Comparison of ENCODE assay signal across 8 cellular contexts in the genomic region with DNA sequence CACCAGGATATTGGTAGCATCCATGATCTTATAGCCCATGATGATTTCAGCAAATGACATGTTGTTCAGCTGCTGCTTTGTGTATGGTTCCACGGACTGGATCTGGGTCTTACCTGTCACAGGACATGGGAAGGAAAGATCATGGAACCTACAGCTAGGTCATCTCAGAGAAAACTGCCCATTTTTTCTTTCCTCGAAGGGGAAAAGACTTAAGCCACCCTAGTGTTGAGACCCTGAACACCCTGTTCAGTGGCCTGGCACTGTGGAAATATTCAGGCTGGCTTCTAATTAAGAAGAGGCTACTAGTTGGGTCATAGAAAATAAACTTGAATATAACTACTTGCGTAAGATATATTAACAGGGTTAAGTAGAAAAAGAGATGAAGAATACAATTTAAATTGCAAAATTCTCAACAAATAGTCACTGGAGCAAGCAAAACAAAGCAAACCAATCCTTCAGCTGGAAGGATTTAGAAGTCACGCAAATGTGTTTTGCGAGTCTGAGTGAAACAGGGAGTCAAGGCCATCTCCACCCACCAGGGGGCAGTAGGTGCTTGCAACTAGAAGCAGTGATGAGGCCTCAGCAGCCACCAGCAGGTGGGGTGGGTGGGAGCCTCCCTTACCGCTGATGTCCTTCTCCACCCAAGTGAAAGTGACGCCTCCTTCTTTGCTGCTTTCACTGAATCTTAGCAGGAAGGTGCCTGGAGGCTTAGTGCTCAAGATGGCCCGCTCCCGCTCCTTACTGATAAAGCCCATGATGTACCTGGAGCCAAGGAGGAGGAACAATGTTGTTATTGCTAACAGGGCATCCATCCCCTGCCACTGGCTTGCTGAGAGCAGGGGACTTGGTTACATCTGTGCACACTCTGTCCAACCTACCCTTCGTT. TPM values are rescaled to one million over a fixed set of nuclear protein-coding genes. Genes with fewer than 3 reads are reported as not detected.
DNase-seq lines count a peak whose midpoint lies in the region; ATAC-seq and TF ChIP-seq lines count a peak whose summit lies in the region.

No MANE protein-coding gene starts in this region.

- H3K27ac ChIP-seq in HEK293 (ENCODE audit: extremely low read depth, low read depth, low read length) (no peak overlapping the region), aorta (ENCODE audit: low read depth in 1 of 2, low read length in 2 of 2) (peak overlapping the region in 1 of 2 donors; percentile 4)

- peak overlapping the region; percentile 71 for H3K27ac Mint-ChIP-seq in T-helper 1 cell treated with Interleukin-12 subunit alpha and Interleukin-12 subunit beta and Interleukin-4 antibody, amounts not matched to agents 30 μg/mL and 1 μg/mL, for 36 hours

- H3K36me3 ChIP-seq in HEK293 (ENCODE audit: control insufficient read depth in 2 of 2, insufficient read depth in 1 of 2, low read length in 2 of 2) (peaks cover 25 to 68% of the 10 kb centered on the region in 2 experiments; a peak in 2 of 3 replicates), adipocyte (ENCODE audit: control insufficient read depth, insufficient read depth, low read length, severe bottlenecking) (peaks cover 98% of the 10 kb centered on the region), aorta (ENCODE audit: control insufficient read depth in 1 of 2, insufficient read depth in 2 of 2, low read length in 1 of 2) (peaks cover 0 to 5% of the 10 kb centered on the region in 2 donors)

- H3K9me3 Mint-ChIP-seq in T-helper 1 cell treated with Interleukin-12 subunit alpha and Interleukin-12 subunit beta and Interleukin-4 antibody, amounts not matched to agents 30 μg/mL and 1 μg/mL, for 36 hours: no peaks in the 10 kb centered on the region

- H3K4me1 ChIP-seq in HEK293 (ENCODE audit: control insufficient read depth, insufficient read depth, low read length): no peaks in the 10 kb centered on the region
- peaks cover 2% of the 10 kb centered on the region for H3K4me1 ChIP-seq in adipocyte (ENCODE audit: control insufficient read depth, insufficient read depth, low read length)
- H3K4me1 ChIP-seq in aorta (ENCODE audit: control insufficient read depth in 1 of 2, insufficient read depth in 2 of 2, low read length in 2 of 2): no peaks in the 10 kb centered on the region

- H3K27me3 ChIP-seq in adipocyte (replicated peaks; ENCODE audit: control insufficient read depth, insufficient read depth, low read length) (no peaks in the 10 kb centered on the region), aorta (ENCODE audit: control insufficient read depth in 1 of 2, insufficient read depth in 2 of 2, low read length in 1 of 2) (no peaks in the 10 kb centered on the region)

- peaks cover 49% of the 10 kb centered on the region for H3K4me1 Mint-ChIP-seq in T-helper 1 cell treated with Interleukin-12 subunit alpha and Interleukin-12 subunit beta and Interleukin-4 antibody, amounts not matched to agents 30 μg/mL and 1 μg/mL, for 36 hours (ENCODE audit: low read depth)

- CTCF ChIA-PET in HEK293 (lab: Yijun Ruan, JAX): interaction anchor here (0.6 to 22.0 kb wide), 40 partner anchors 8 to 359 kb away, joined by 3 to 378 read pairs (median 4); a partner anchor contains a TSS

- H3K9ac ChIP-seq in adipocyte (ENCODE audit: low read length): no peak overlapping the region

- POLR2A ChIA-PET in HEK293 (lab: Yijun Ruan, JAX): interaction anchor here (0.6 to 1.4 kb wide), 3 partner anchors 66 to 80 kb away, joined by 3 to 5 read pairs (median 3); a partner anchor contains a TSS

- H3K4me3 ChIP-seq in HEK293 (ENCODE audit: low read depth, low read length) (no peak overlapping the region), adipocyte (ENCODE audit: low read length) (no peak overlapping the region), aorta (ENCODE audit: low read length in 2 of 2) (no peak overlapping the region)

- H3K27me3 Mint-ChIP-seq in T-helper 1 cell treated with Interleukin-12 subunit alpha and Interleukin-12 subunit beta and Interleukin-4 antibody, amounts not matched to agents 30 μg/mL and 1 μg/mL, for 36 hours (ENCODE audit: low read depth): no peaks in the 10 kb centered on the region

- WGBS in aorta, 2 donors: 42 to 54% methylated on average over 10 of the region's 10 CpGs

- TF ChIP-seq CTCF in HEK293 (tag by site-specific recombination; IDR thresholded peaks at IDR 0.05): peak; percentile 100

- peaks cover 54% of the 10 kb centered on the region for H3K36me3 Mint-ChIP-seq in T-helper 1 cell treated with Interleukin-12 subunit alpha and Interleukin-12 subunit beta and Interleukin-4 antibody, amounts not matched to agents 30 μg/mL and 1 μg/mL, for 36 hours (ENCODE audit: low read depth)

- DNase-seq in DMS 273 treated with DMSO at 0.1 percent for 48 hours (lab: John Stamatoyannopoulos, UW): peak; percentile 83
- peak; percentile 23 for DNase-seq in NCI-H187 treated with DMSO at 0.1 percent for 48 hours (lab: John Stamatoyannopoulos, UW)
- DNase-seq in adipocyte (ENCODE audit: low read depth): peak; percentile 99
- DNase-seq in left cardiac atrium: peak; percentile 92
- peak; percentile 86 for DNase-seq in renal cortical epithelial cell (ENCODE audit: low read depth)
- DNase-seq in aorta: peak; percentile 94 to 97

- intact Hi-C loops in left cardiac atrium (cut with DNase I): loop anchor here (1.0 to 5.0 kb wide), 3 partner anchors 84 to 205 kb away; no protein-coding TSS in a partner anchor
- intact Hi-C loops in aorta (cut with DNase I): loop anchor here (2.0 to 5.0 kb wide), 3 partner anchors 65 to 204 kb away; a partner anchor contains a TSS

- H3K4me3 Mint-ChIP-seq in T-helper 1 cell treated with Interleukin-12 subunit alpha and Interleukin-12 subunit beta and Interleukin-4 antibody, amounts not matched to agents 30 μg/mL and 1 μg/mL, for 36 hours: peak overlapping the region; percentile 14

- ATAC-seq in left cardiac atrium (peak; percentile 78 to 88), aorta (ENCODE audit: low FRiP score) (peak; percentile 90)

- H3K9me3 ChIP-seq in HEK293 (ENCODE audit: control insufficient read depth, insufficient read depth, low read depth, low read length) (no peaks in the 10 kb centered on the region), adipocyte (ENCODE audit: control insufficient read depth, low read length) (no peaks in the 10 kb centered on the region), aorta (ENCODE audit: control insufficient read depth, low read length) (no peaks in the 10 kb centered on the region)

TF ChIP-seq in HEK293, 187 proteins besides CTCF, POLR2A, EP300 and RAD21 (continues in another document):
- no peak for TF ChIP-seq ZBTB20 (tag by site-specific recombination; IDR thresholded peaks at IDR 0.05)
- TF ChIP-seq ZNF76 (tag by site-specific recombination; IDR thresholded peaks at IDR 0.05; ENCODE audit: borderline replicate concordance, low read depth): no peak
- TF ChIP-seq ZBTB48 (tag by site-specific recombination; IDR thresholded peaks at IDR 0.05): 0 out of 2 replicates have a peak, but pooled peaks have one; percentile 11
- no peak for TF ChIP-seq ZNF510 (tag by site-specific recombination; IDR thresholded peaks at IDR 0.05; ENCODE audit: insufficient replicate concordance)
- no peak for TF ChIP-seq ZNF530 (tag by site-specific recombination; IDR thresholded peaks at IDR 0.05; ENCODE audit: low read depth)
- no peak for TF ChIP-seq ZNF202 (tag by site-specific recombination; IDR thresholded peaks at IDR 0.05; ENCODE audit: borderline replicate concordance)
- TF ChIP-seq KLF1 (tag by site-specific recombination; IDR thresholded peaks at IDR 0.05): peak; percentile 53
- TF ChIP-seq, protein P1, sequence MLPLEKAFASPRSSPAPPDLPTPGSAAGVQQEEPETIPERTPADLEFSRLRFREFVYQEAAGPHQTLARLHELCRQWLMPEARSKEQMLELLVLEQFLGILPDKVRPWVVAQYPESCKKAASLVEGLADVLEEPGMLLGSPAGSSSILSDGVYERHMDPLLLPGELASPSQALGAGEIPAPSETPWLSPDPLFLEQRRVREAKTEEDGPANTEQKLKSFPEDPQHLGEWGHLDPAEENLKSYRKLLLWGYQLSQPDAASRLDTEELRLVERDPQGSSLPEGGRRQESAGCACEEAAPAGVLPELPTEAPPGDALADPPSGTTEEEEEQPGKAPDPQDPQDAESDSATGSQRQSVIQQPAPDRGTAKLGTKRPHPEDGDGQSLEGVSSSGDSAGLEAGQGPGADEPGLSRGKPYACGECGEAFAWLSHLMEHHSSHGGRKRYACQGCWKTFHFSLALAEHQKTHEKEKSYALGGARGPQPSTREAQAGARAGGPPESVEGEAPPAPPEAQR (tag by site-specific recombination; IDR thresholded peaks at IDR 0.05): no peak
- no peak for TF ChIP-seq ZNF501 (tag by site-specific recombination; IDR thresholded peaks at IDR 0.05)
- TF ChIP-seq, protein P2, sequence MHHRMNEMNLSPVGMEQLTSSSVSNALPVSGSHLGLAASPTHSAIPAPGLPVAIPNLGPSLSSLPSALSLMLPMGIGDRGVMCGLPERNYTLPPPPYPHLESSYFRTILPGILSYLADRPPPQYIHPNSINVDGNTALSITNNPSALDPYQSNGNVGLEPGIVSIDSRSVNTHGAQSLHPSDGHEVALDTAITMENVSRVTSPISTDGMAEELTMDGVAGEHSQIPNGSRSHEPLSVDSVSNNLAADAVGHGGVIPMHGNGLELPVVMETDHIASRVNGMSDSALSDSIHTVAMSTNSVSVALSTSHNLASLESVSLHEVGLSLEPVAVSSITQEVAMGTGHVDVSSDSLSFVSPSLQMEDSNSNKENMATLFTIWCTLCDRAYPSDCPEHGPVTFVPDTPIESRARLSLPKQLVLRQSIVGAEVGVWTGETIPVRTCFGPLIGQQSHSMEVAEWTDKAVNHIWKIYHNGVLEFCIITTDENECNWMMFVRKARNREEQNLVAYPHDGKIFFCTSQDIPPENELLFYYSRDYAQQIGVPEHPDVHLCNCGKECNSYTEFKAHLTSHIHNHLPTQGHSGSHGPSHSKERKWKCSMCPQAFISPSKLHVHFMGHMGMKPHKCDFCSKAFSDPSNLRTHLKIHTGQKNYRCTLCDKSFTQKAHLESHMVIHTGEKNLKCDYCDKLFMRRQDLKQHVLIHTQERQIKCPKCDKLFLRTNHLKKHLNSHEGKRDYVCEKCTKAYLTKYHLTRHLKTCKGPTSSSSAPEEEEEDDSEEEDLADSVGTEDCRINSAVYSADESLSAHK (tag by site-specific recombination; IDR thresholded peaks at IDR 0.05): no peak

RNA-seq across cellular contexts. Expression of a gene that starts 34.3 kb away (rescaled TPM):
- total RNA-seq in left cardiac atrium (10 to 100 TPM; 38.1 to 40.6 TPM), renal cortical epithelial cell (12.2 and 25.7 TPM in 2 replicates), aorta (10 to 100 TPM; 42.1 to 63.2 TPM)
- 10 to 100 TPM; 10.9 to 20.8 TPM for polyA plus RNA-seq in aorta

RNA-seq across cellular contexts. Expression of a gene that starts 46.4 kb away (rescaled TPM):
- total RNA-seq in left cardiac atrium: 10 to 100 TPM; 42.4 to 46.2 TPM
- total RNA-seq in renal cortical epithelial cell: 17.2 and 27.2 TPM in 2 replicates
- total RNA-seq in aorta: 100 to 1,000 TPM in 1 of 2 donors, 10 to 100 TPM in 1; 78.0 to 106 TPM
- polyA plus RNA-seq in aorta: 10 to 100 TPM; 18.0 to 54.6 TPM

Comparison
In these comparisons a context has a peak if more than half of its experiments do, and no peak if none do; other contexts are left out.
1. DNase-seq: peak in every context shown above with its lines; median percentile 99 in adipocyte; 96 in aorta; 92 in left cardiac atrium; 86 in renal cortical epithelial cell; 83 in DMS 273 treated with DMSO at 0.1 percent for 48 hours; 23 in NCI-H187 treated with DMSO at 0.1 percent for 48 hours.